In the genomic region with DNA sequence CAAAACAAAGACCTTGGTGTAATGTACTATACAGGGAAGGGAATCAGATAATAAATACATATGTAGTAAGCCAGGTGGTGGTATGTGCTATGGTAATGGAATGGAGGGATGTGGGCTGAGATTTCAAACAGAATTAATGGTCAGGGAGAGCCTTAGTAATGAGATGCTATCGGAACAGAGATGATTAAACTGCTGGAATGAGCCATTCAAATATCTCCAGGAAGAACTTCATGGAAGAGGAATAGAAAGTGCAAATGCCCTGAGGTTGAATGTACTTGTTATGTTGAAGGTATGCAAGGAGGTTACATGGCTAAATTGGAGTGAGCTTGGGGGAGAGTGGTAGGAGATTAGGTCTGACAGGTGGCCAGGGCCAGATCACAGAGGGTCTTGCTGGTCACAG, we compare ENCODE assay signal across 34 cellular contexts. TPM values are rescaled to one million over a fixed set of nuclear protein-coding genes. Genes with fewer than 3 reads are reported as not detected.
"Had no signal": no experiment of that assay in that cellular context is flagged by ENCODE, and none has a peak within 500 bp of the region (broad histone marks: within the 10 kb centered on the region; RNA-seq: fewer than 3 reads in every experiment).

No MANE protein-coding gene starts in this region.

- H3K9me3 Mint-ChIP-seq: natural killer cell; neural progenitor cell; stimulated activated memory B cell treated with anti-CD40 and anti-IgM and Interleukin-4, amounts not matched to agents 10 μg/mL and 1 μg/mL and 100 μg/mL, for 72 hours; stimulated activated naive CD8-positive, alpha-beta T cell treated with anti-CD3 and anti-CD28 coated beads, Interleukin-15, amount 100 ng/mL, for 72 hours; type B pancreatic cell had no signal

- H3K4me3 ChIP-seq: left ventricle myocardium inferior, lung, neural progenitor cell, ovary, right atrium auricular region, right lobe of liver, smooth muscle cell, testis, tibial artery, uterus had no signal

- H3K27me3 Mint-ChIP-seq: naive B cell; progenitor cell of endocrine pancreas; stimulated activated memory B cell treated with anti-CD40 and anti-IgM and Interleukin-4, amounts not matched to agents 10 μg/mL and 1 μg/mL and 100 μg/mL, for 72 hours; stimulated activated naive CD8-positive, alpha-beta T cell treated with anti-CD3 and anti-CD28 coated beads, Interleukin-15, amount 100 ng/mL, for 72 hours had no signal

- H3K27ac ChIP-seq: left ventricle myocardium inferior, neural progenitor cell, neutrophil, ovary, right atrium auricular region, right lobe of liver, testis, tibial artery, uterus had no signal

- H3K36me3 Mint-ChIP-seq: mesothelial cell of epicardium; naive B cell; natural killer cell; neural progenitor cell; stimulated activated memory B cell treated with anti-CD40 and anti-IgM and Interleukin-4, amounts not matched to agents 10 μg/mL and 1 μg/mL and 100 μg/mL, for 72 hours; type B pancreatic cell had no signal

- H3K4me1 ChIP-seq: left ventricle myocardium inferior, neural progenitor cell, right atrium auricular region, right lobe of liver, testis, tibial artery, uterus had no signal

- H3K4me3 Mint-ChIP-seq: mesothelial cell of epicardium; naive B cell; natural killer cell; nephron progenitor cell; neural progenitor cell; stimulated activated memory B cell treated with anti-CD40 and anti-IgM and Interleukin-4, amounts not matched to agents 10 μg/mL and 1 μg/mL and 100 μg/mL, for 72 hours; stimulated activated naive CD8-positive, alpha-beta T cell treated with anti-CD3 and anti-CD28 coated beads, Interleukin-15, amount 100 ng/mL, for 72 hours; type B pancreatic cell had no signal

- H3K9ac ChIP-seq: neural progenitor cell had no signal

- ATAC-seq: natural killer cell; right lobe of liver; stimulated activated memory B cell treated with anti-CD40 and anti-IgM and Interleukin-4, amounts not matched to agents 10 μg/mL and 1 μg/mL and 100 μg/mL, for 72 hours; stimulated activated naive CD8-positive, alpha-beta T cell treated with anti-CD3 and anti-CD28 coated beads, Interleukin-15, amount 100 ng/mL, for 72 hours had no signal

- H3K4me2 ChIP-seq: neural progenitor cell, smooth muscle cell had no signal

- H3K27ac Mint-ChIP-seq: mesothelial cell of epicardium; naive B cell; natural killer cell; nephron progenitor cell; neural progenitor cell; progenitor cell of endocrine pancreas; stimulated activated memory B cell treated with anti-CD40 and anti-IgM and Interleukin-4, amounts not matched to agents 10 μg/mL and 1 μg/mL and 100 μg/mL, for 72 hours; stimulated activated naive CD8-positive, alpha-beta T cell treated with anti-CD3 and anti-CD28 coated beads, Interleukin-15, amount 100 ng/mL, for 72 hours; type B pancreatic cell had no signal

- H3K27me3 ChIP-seq: neural progenitor cell, ovary, right atrium auricular region, right lobe of liver, testis, tibial artery, uterus had no signal

- DNase-seq: islet precursor cell; left ventricle myocardium inferior; mesendoderm; naive B cell; natural killer cell; nephron progenitor cell; occipital lobe; ovary; right lobe of liver; stimulated activated CD4-positive, alpha-beta T cell treated with anti-CD3 and anti-CD28 coated beads, Interleukin-1b, Interleukin-23, amount 100 ng/mL, for 48 hours; stimulated activated CD4-positive, alpha-beta T cell treated with anti-CD3 and anti-CD28 coated beads, Interleukin-2, amount 100 ng/mL, for 48 hours; stimulated activated CD4-positive, alpha-beta T cell treated with anti-CD3 and anti-CD28 coated beads, Interleukin-4, amount 100 ng/mL, for 4 hours; stimulated activated CD8-positive, alpha-beta memory T cell treated with anti-CD3 and anti-CD28 coated beads, Interleukin-4, amount 100 ng/mL, for 48 hours; stimulated activated naive CD4-positive, alpha-beta T cell treated with Interleukin-2 at 50 U/mL for 16 hours; stimulated activated naive CD8-positive, alpha-beta T cell treated with anti-CD3 and anti-CD28 coated beads, Interleukin-15, amount 100 ng/mL, for 72 hours; substantia nigra; testis; tibial artery; uterus had no signal

- H3K36me3 ChIP-seq: left ventricle myocardium inferior, neural progenitor cell, neutrophil, ovary, right atrium auricular region, right lobe of liver, tibial artery, uterus had no signal

- H3K4me1 Mint-ChIP-seq: mesothelial cell of epicardium; naive B cell; natural killer cell; nephron progenitor cell; neural progenitor cell; stimulated activated memory B cell treated with anti-CD40 and anti-IgM and Interleukin-4, amounts not matched to agents 10 μg/mL and 1 μg/mL and 100 μg/mL, for 72 hours; stimulated activated naive CD8-positive, alpha-beta T cell treated with anti-CD3 and anti-CD28 coated beads, Interleukin-15, amount 100 ng/mL, for 72 hours had no signal

- H3K9me3 ChIP-seq: neutrophil, ovary, right atrium auricular region, right lobe of liver, testis, tibial artery, uterus had no signal

- H2AFZ ChIP-seq: neural progenitor cell had no signal

RNA-seq across cellular contexts. Expression of a gene that starts 5.1 kb away (rescaled TPM):
- total RNA-seq: kidney epithelial cell, left ventricle myocardium inferior, lung, mesothelial cell of epicardium, mononuclear cell, natural killer cell, occipital lobe, ovary, progenitor cell of endocrine pancreas, pulmonary artery endothelial cell, renal cortical epithelial cell, right atrium auricular region, right lobe of liver, skeletal muscle tissue, ureter, uterus had no signal
- polyA plus RNA-seq: ovary had no signal

RNA-seq across cellular contexts. Expression of a gene that starts 46.1 kb away (rescaled TPM):
- total RNA-seq: kidney epithelial cell, left ventricle myocardium inferior, mesothelial cell of epicardium, mononuclear cell, natural killer cell, occipital lobe, progenitor cell of endocrine pancreas, pulmonary artery endothelial cell, right atrium auricular region, right lobe of liver, skeletal muscle tissue, ureter, uterus had no signal
